Comparison of ENCODE assay signal across 11 cellular contexts in the genomic region with DNA sequence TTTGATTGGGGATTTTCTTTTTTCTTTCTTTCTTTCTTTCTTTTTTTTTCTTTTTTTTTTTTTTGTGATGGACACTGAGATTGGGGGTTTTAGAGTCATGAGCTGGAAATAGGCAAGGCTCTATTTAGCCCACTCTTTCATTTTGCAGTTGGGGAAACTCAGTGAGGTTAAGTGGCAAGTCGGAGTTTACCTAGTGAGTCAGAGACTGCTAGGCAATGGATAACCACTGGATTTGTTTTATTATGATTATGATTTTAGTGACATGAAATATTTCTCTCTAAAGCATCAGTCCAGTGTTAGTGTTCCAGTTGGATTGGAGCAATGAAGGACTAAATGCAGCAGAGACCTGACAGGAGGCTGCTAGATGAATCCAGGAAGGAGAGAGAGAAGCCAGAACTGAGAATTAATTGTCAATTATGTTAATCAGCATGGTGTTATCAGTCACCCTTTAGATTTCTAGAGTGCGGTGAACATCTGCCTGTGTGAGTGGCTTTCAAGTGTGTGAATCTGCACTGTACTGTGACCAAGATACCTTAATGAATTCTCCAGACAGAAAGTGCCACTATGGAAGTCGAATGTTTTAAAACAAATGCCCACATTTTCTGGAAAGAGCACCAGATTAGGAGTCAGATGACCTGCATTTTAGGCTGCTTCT. TPM values are rescaled to one million over a fixed set of nuclear protein-coding genes. Genes with fewer than 3 reads are reported as not detected.
DNase-seq lines count a peak whose midpoint lies in the region; ATAC-seq and TF ChIP-seq lines count a peak whose summit lies in the region.
"Had no signal": no experiment of that assay in that cellular context is flagged by ENCODE, and none has a peak within 500 bp of the region (broad histone marks: within the 10 kb centered on the region; RNA-seq: fewer than 3 reads in every experiment).

No MANE protein-coding gene starts in this region.

- H3K27ac ChIP-seq in left lung: no peak overlapping the region
- H3K27ac ChIP-seq: esophagus muscularis mucosa had no signal

- H3K9me3 Mint-ChIP-seq in activated CD4-positive, alpha-beta memory T cell treated with anti-CD3 and anti-CD28 coated beads, Interleukin-2, amount 10 ng/mL, durations not matched to agents 7 days and 5 days: no peaks in the 10 kb centered on the region

- no peak overlapping the region for H3K4me3 ChIP-seq in left lung
- H3K4me3 ChIP-seq: esophagus muscularis mucosa, lung had no signal

- H3K4me1 ChIP-seq in left lung: peaks cover 0 to 12% of the 10 kb centered on the region in 2 donors

- H3K36me3 Mint-ChIP-seq in activated CD4-positive, alpha-beta memory T cell treated with anti-CD3 and anti-CD28 coated beads, Interleukin-2, amount 10 ng/mL, durations not matched to agents 7 days and 5 days (ENCODE audit: low read depth): peaks cover 13% of the 10 kb centered on the region

- H3K4me3 Mint-ChIP-seq in activated CD4-positive, alpha-beta memory T cell treated with anti-CD3 and anti-CD28 coated beads, Interleukin-2, amount 10 ng/mL, durations not matched to agents 7 days and 5 days: no peak overlapping the region

- no peak for TF ChIP-seq CTCF in left lung (IDR thresholded peaks at IDR 0.05)

- no peaks in the 10 kb centered on the region for H3K36me3 ChIP-seq in left lung
- H3K36me3 ChIP-seq: esophagus muscularis mucosa had no signal

- no peaks in the 10 kb centered on the region for H3K9me3 ChIP-seq in left lung
- H3K9me3 ChIP-seq: esophagus muscularis mucosa had no signal

- CTCF ChIA-PET in activated CD4-positive, alpha-beta memory T cell treated with anti-CD3 and anti-CD28 coated beads, Interleukin-2, amount 10 ng/mL, durations not matched to agents 7 days and 5 days (lab: Charles Lee): interaction anchor here (0.6 kb wide), 1 partner anchor 30 kb away, joined by 4 read pairs; no protein-coding TSS in a partner anchor

- DNase-seq in EL (peak; percentile 36), left lung (no peak), activated gamma-delta T cell treated with Interleukin-2 at 50 U/mL for 16 hours (no peak), NAMALWA (ENCODE audit: low spot score) (no peak)
- no peak for DNase-seq in activated CD4-positive, alpha-beta memory T cell treated with anti-CD3 and anti-CD28 coated beads, Interleukin-2, amount 10 ng/mL, durations not matched to agents 7 days and 5 days
- DNase-seq: activated CD4-positive, CD25-positive, alpha-beta regulatory T cell; right cardiac atrium had no signal

- peak overlapping the region; percentile 44 for H3K27ac Mint-ChIP-seq in activated CD4-positive, alpha-beta memory T cell treated with anti-CD3 and anti-CD28 coated beads, Interleukin-2, amount 10 ng/mL, durations not matched to agents 7 days and 5 days

- POLR2A ChIA-PET in activated CD4-positive, alpha-beta memory T cell treated with anti-CD3 and anti-CD28 coated beads, Interleukin-2, amount 10 ng/mL, durations not matched to agents 7 days and 5 days (lab: Charles Lee): interaction anchor here (2.8 kb wide), 1 partner anchor 10 kb away, joined by 12 read pairs; no protein-coding TSS in a partner anchor

- no peaks in the 10 kb centered on the region for H3K27me3 ChIP-seq in left lung
- H3K27me3 ChIP-seq: esophagus muscularis mucosa had no signal

- H3K4me1 Mint-ChIP-seq in activated CD4-positive, alpha-beta memory T cell treated with anti-CD3 and anti-CD28 coated beads, Interleukin-2, amount 10 ng/mL, durations not matched to agents 7 days and 5 days: peaks cover 74% of the 10 kb centered on the region

- intact Hi-C loops in left lung (cut with DNase I): no loop called here

- peak; percentile 58 for ATAC-seq in GM21619 (IDR thresholded peaks at IDR 0.05; ENCODE audit: unreplicated experiment)
- ATAC-seq in left lung: peak; percentile 74
- ATAC-seq in HG03565 (IDR thresholded peaks at IDR 0.05; ENCODE audit: unreplicated experiment): no peak
- ATAC-seq: right cardiac atrium had no signal

- no peaks in the 10 kb centered on the region for H3K27me3 Mint-ChIP-seq in activated CD4-positive, alpha-beta memory T cell treated with anti-CD3 and anti-CD28 coated beads, Interleukin-2, amount 10 ng/mL, durations not matched to agents 7 days and 5 days

RNA-seq across cellular contexts. Expression of a gene that starts 10.9 kb away (rescaled TPM):
- total RNA-seq in activated CD4-positive, alpha-beta memory T cell treated with anti-CD3 and anti-CD28 coated beads, Interleukin-2, amount 10 ng/mL, durations not matched to agents 7 days and 5 days: 10 to 100 TPM; 36.0 to 41.0 TPM
- total RNA-seq in left lung: 10 to 100 TPM; 21.9 to 31.6 TPM
